ENCODE assay signal across 17 cellular contexts in the genomic region with DNA sequence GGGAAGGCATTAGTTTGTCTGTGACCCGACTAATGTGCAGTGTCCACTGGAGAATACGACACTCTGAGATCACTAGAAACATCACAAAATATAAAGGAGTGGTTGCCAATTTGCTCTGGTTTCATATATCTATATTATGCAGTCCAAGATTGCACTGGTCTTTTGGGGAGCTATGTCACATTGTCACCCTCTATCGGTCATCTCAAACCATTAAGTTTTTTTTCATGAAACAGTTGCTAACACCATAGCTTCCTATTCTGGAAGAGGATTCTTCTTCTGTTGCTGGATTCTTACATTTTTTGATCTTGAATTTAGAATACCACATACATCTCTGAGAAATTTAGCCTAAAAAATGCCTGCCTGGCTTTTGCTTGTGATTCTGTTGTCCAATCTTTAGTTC.
DNase-seq lines count a peak whose midpoint lies in the region; ATAC-seq and TF ChIP-seq lines count a peak whose summit lies in the region.
"Had no signal": no experiment of that assay in that cellular context is flagged by ENCODE, and none has a peak within 500 bp of the region (broad histone marks: within the 10 kb centered on the region; RNA-seq: fewer than 3 reads in every experiment).

No MANE protein-coding gene starts in this region.

- peak; percentile 32 for TF ChIP-seq CTCF in foreskin keratinocyte (conservative IDR thresholded peaks at IDR 0.05)

- no peak overlapping the region for H2AFZ ChIP-seq in Karpas-422 (ENCODE audit: low read length)

- no peak overlapping the region for H3K9ac ChIP-seq in Karpas-422 (ENCODE audit: low read length)

- H3K79me2 ChIP-seq in Karpas-422 (ENCODE audit: low read length): no peaks in the 10 kb centered on the region

- H3K27me3 ChIP-seq in Karpas-422 (ENCODE audit: low read length): no peaks in the 10 kb centered on the region
- peaks cover 7% of the 10 kb centered on the region for H3K27me3 ChIP-seq in foreskin keratinocyte
- H3K27me3 ChIP-seq in effector memory CD4-positive, alpha-beta T cell (replicated peaks; ENCODE audit: control insufficient read depth, insufficient read depth, low read length, poor library complexity, severe bottlenecking): no peaks in the 10 kb centered on the region
- H3K27me3 ChIP-seq: pancreas had no signal

- ATAC-seq in foreskin keratinocyte (no peak), GM21528 (IDR thresholded peaks at IDR 0.05; ENCODE audit: low FRiP score, unreplicated experiment) (no peak), HG03469 (IDR thresholded peaks at IDR 0.05; ENCODE audit: unreplicated experiment) (no peak)
- ATAC-seq: activated T-cell treated with anti-CD3 and anti-CD28 coated beads, Interleukin-2, amount 50 U/mL, for 4 hours; effector memory CD8-positive, alpha-beta T cell; pancreas; stimulated activated naive CD8-positive, alpha-beta T cell treated with anti-CD3 and anti-CD28 coated beads, Interleukin-15, Interleukin-2, amounts not matched to agents 100 U/mL and 50 U/mL, for 24 hours had no signal

- H3K4me1 ChIP-seq in Karpas-422 (ENCODE audit: low read length): no peaks in the 10 kb centered on the region
- H3K4me1 ChIP-seq in foreskin keratinocyte: no peaks in the 10 kb centered on the region
- no peaks in the 10 kb centered on the region for H3K4me1 ChIP-seq in effector memory CD4-positive, alpha-beta T cell (ENCODE audit: control insufficient read depth, insufficient read depth, low read length, poor library complexity, severe bottlenecking)

- H3K9me3 ChIP-seq in Karpas-422 (ENCODE audit: low read length): no peaks in the 10 kb centered on the region
- H3K9me3 ChIP-seq in effector memory CD4-positive, alpha-beta T cell (ENCODE audit: control insufficient read depth, low read length): no peaks in the 10 kb centered on the region
- H3K9me3 ChIP-seq: pancreas had no signal

- H3K27ac ChIP-seq in Karpas-422 (ENCODE audit: low read length) (no peak overlapping the region), foreskin keratinocyte (no peak overlapping the region)
- H3K27ac ChIP-seq in effector memory CD4-positive, alpha-beta T cell (ENCODE audit: insufficient read depth, low read length, poor library complexity, severe bottlenecking): no peak overlapping the region
- H3K27ac ChIP-seq: pancreas had no signal

- H3K4me3 ChIP-seq in Karpas-422 (ENCODE audit: low read length): no peak overlapping the region
- H3K4me3 ChIP-seq in effector memory CD4-positive, alpha-beta T cell (ENCODE audit: insufficient read depth, low read depth, low read length, poor library complexity, severe bottlenecking): no peak overlapping the region
- H3K4me3 ChIP-seq: pancreas had no signal

- no peaks in the 10 kb centered on the region for H3K9me2 ChIP-seq in Karpas-422 (replicated peaks; ENCODE audit: insufficient read depth, low read length)

- DNase-seq in EH (ENCODE audit: low read depth) (peak; percentile 9), Karpas-422 (peak; percentile 67), SK-MEL-5 (ENCODE audit: low read depth, low spot score) (peak; percentile 58), foreskin keratinocyte (no peak), dedifferentiated amniotic fluid mesenchymal stem cell (ENCODE audit: extremely low spot score) (no peak)
- no peak for DNase-seq in effector memory CD4-positive, alpha-beta T cell
- DNase-seq: activated T-cell treated with anti-CD3 and anti-CD28 coated beads, Interleukin-2, amount 50 U/mL, for 4 hours; aorta; CD8-positive, alpha-beta memory T cell; effector memory CD8-positive, alpha-beta T cell; hypothalamus; NCI-H2081 treated with DMSO at 0.1 percent for 48 hours; pancreas; stimulated activated CD4-positive, alpha-beta T cell treated with anti-CD3 and anti-CD28 coated beads, Interleukin-2, amount 100 ng/mL, for 24 hours; stimulated activated naive CD8-positive, alpha-beta T cell treated with anti-CD3 and anti-CD28 coated beads, Interleukin-15, Interleukin-2, amounts not matched to agents 100 U/mL and 50 U/mL, for 24 hours had no signal

- H4K20me1 ChIP-seq in Karpas-422 (ENCODE audit: insufficient read depth, low read depth, low read length): no peaks in the 10 kb centered on the region

- H3K4me2 ChIP-seq in Karpas-422 (ENCODE audit: low read depth, low read length, poor library complexity, severe bottlenecking): no peak overlapping the region

- in situ Hi-C loops in SK-MEL-5 (cut with HindIII; ENCODE audit: low pct_unique_long_range_greater_than_20kb, low sequenced_read_pairs): loop anchor here (25.0 kb wide), 1 partner anchor 389 kb away; no protein-coding TSS in a partner anchor

- H3K36me3 ChIP-seq in Karpas-422 (ENCODE audit: insufficient read depth, low read length): no peaks in the 10 kb centered on the region
- H3K36me3 ChIP-seq in effector memory CD4-positive, alpha-beta T cell (ENCODE audit: control insufficient read depth, insufficient read depth, low read length): no peaks in the 10 kb centered on the region
- H3K36me3 ChIP-seq: pancreas had no signal

Comparison
In these comparisons a context has a peak if more than half of its experiments do, and no peak if none do; other contexts are left out.
1. DNase-seq: peak in EH (single experiment), Karpas-422 (single experiment) and SK-MEL-5 (single experiment); none in foreskin keratinocyte (0 of 2), dedifferentiated amniotic fluid mesenchymal stem cell (single experiment) and effector memory CD4-positive, alpha-beta T cell (0 of 3).